Comparison of ENCODE assay signal across 11 cellular contexts in genomic region chr1:74812180-74812541, GRCh38.
A peak's percentile ranks its signal among the peaks of the same experiment; 100 is the strongest.
DNase-seq lines count a peak whose midpoint lies in the region; ATAC-seq and TF ChIP-seq lines count a peak whose summit lies in the region.
"Had no signal": no experiment of that assay in that cellular context is flagged by ENCODE, and none has a peak within 500 bp of the region (broad histone marks: within the 10 kb centered on the region; RNA-seq: fewer than 3 reads in every experiment).

No MANE protein-coding gene starts in this region.

- ATAC-seq in HG02588 (IDR thresholded peaks at IDR 0.05; ENCODE audit: unreplicated experiment) (peak; percentile 92), HG03280 (IDR thresholded peaks at IDR 0.05; ENCODE audit: unreplicated experiment) (peak; percentile 96), omental fat pad (ENCODE audit: low FRiP score) (no peak)
- ATAC-seq: Panc1 had no signal

- no peak overlapping the region for H3K27ac ChIP-seq in dorsolateral prefrontal cortex

- DNase-seq in GM10248 (ENCODE audit: extremely low spot score): peak; percentile 13
- DNase-seq in GM19240 (ENCODE audit: insufficient read length, low spot score): peak; percentile 8
- no peak for DNase-seq in dorsolateral prefrontal cortex
- DNase-seq in NCI-H1417 treated with DMSO at 0.1 percent for 48 hours (lab: John Stamatoyannopoulos, UW): no peak
- DNase-seq in omental fat pad (ENCODE audit: low spot score): no peak
- no peak for DNase-seq in effector CD4-positive, alpha-beta T cell
- DNase-seq: activated CD8-positive, alpha-beta memory T cell treated with anti-CD3 and anti-CD28 coated beads, Interleukin-2, amount 50 U/mL, for 48 hours had no signal

- CTCF ChIA-PET in GM10248 (lab: Yijun Ruan, JAX): no interaction called here

- H3K27me3 ChIP-seq in dorsolateral prefrontal cortex: peaks cover 0 to 6% (median 0%) of the 10 kb centered on the region in 45 donors
- H3K27me3 ChIP-seq: transverse colon had no signal

- no peak overlapping the region for H3K4me3 ChIP-seq in dorsolateral prefrontal cortex
- H3K4me3 ChIP-seq: transverse colon had no signal

- TF ChIP-seq CTCF in GM10248 (IDR thresholded peaks at IDR 0.05; ENCODE audit: control extremely low read depth, extremely low read depth, low read depth, missing control alignments) (no peak), dorsolateral prefrontal cortex (IDR thresholded peaks at IDR 0.05 in 54 of 56, conservative IDR thresholded peaks at IDR 0.05 in 2 of 56; ENCODE audit: low read depth in 1 of 56, partially characterized antibody in 56 of 56) (no peak), omental fat pad (IDR thresholded peaks at IDR 0.05) (no peak)

- intact Hi-C loops in dorsolateral prefrontal cortex (cut with DNase I): no loop called here

- POLR2A ChIA-PET in GM10248 (lab: Yijun Ruan, JAX): no interaction called here

Comparison
In these comparisons a context has a peak if more than half of its experiments do, and no peak if none do; other contexts are left out.
1. DNase-seq: peak in GM10248 (single experiment) and GM19240 (single experiment); none in dorsolateral prefrontal cortex (0 of 10), NCI-H1417 treated with DMSO at 0.1 percent for 48 hours (single experiment), omental fat pad (single experiment) and effector CD4-positive, alpha-beta T cell (single experiment).